ENCODE assay signal across 1 cellular context in the genomic region with DNA sequence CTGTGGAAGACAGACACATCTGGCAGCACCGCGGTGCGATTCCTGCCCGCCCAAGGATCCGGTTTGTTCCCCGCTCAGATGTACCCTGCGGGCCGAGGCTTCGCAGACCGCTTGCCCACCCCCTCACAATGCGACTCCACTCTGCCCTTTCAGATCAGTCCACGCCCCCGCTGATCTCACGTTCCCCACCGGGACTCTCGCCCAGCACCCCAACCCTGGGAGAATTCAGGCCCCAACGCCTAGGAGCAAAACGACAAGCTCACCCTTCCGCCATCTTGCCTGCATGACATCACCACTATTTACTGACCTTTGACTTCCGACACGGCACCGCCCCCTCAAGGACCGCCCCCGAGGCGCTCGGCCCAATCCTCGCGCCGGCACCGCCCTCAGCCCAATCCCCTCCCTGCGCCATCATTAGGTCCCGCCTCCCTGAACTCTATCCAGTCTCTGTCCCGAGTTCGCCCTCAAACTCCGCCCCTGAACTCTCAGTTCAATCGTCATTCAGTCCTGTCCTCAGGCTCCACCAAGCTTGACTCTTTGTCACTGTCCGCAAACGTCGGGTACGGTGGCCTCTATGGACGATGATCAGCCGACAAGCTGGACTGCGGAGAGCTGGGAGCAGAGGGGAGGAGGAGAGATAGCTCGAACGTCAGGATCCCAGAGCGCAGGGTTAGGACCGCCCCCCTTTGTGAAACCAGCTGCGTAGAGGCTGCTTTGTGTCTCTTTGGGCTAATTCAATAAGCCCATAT.
TF ChIP-seq lines count a peak whose summit lies in the region.

A gene with protein sequence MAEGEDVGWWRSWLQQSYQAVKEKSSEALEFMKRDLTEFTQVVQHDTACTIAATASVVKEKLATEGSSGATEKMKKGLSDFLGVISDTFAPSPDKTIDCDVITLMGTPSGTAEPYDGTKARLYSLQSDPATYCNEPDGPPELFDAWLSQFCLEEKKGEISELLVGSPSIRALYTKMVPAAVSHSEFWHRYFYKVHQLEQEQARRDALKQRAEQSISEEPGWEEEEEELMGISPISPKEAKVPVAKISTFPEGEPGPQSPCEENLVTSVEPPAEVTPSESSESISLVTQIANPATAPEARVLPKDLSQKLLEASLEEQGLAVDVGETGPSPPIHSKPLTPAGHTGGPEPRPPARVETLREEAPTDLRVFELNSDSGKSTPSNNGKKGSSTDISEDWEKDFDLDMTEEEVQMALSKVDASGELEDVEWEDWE (minus strand): TSS at position 301 of the 749 bp plus-strand sequence. CDS start 27 bp downstream, at position 274.

TF ChIP-seq in HepG2, 621 proteins besides CTCF, POLR2A, EP300 and RAD21 (continued from another document and continues in another):
- no peak; the same call in 1 of the 2 replicates for TF ChIP-seq HIC2 (CRISPR knock-in tag; IDR thresholded peaks at IDR 0.05; ENCODE audit: low read depth)
- TF ChIP-seq SIX4 (CRISPR knock-in tag; IDR thresholded peaks at IDR 0.05): peak; percentile 42; the same call in 1 of the 2 replicates
- TF ChIP-seq THAP9 (CRISPR knock-in tag; IDR thresholded peaks at IDR 0.05; ENCODE audit: borderline replicate concordance): peak; percentile 82
- peak; percentile 82; the same call in 1 of the 2 replicates for TF ChIP-seq ZNF614 (CRISPR knock-in tag; IDR thresholded peaks at IDR 0.05; ENCODE audit: borderline replicate concordance)
- peak in 1 of 2 experiments; percentile 73; a peak in 2 of 4 replicates for TF ChIP-seq REST (IDR thresholded peaks at IDR 0.05; ENCODE audit: borderline replicate concordance in 1 of 2, low read depth in 1 of 2, low read length in 2 of 2)
- TF ChIP-seq ASH2L (IDR thresholded peaks at IDR 0.05; ENCODE audit: insufficient read length, low read depth, low read length): peak; percentile 68
- no peak for TF ChIP-seq CC2D1A (CRISPR knock-in tag; IDR thresholded peaks at IDR 0.05)
- TF ChIP-seq, protein P1, sequence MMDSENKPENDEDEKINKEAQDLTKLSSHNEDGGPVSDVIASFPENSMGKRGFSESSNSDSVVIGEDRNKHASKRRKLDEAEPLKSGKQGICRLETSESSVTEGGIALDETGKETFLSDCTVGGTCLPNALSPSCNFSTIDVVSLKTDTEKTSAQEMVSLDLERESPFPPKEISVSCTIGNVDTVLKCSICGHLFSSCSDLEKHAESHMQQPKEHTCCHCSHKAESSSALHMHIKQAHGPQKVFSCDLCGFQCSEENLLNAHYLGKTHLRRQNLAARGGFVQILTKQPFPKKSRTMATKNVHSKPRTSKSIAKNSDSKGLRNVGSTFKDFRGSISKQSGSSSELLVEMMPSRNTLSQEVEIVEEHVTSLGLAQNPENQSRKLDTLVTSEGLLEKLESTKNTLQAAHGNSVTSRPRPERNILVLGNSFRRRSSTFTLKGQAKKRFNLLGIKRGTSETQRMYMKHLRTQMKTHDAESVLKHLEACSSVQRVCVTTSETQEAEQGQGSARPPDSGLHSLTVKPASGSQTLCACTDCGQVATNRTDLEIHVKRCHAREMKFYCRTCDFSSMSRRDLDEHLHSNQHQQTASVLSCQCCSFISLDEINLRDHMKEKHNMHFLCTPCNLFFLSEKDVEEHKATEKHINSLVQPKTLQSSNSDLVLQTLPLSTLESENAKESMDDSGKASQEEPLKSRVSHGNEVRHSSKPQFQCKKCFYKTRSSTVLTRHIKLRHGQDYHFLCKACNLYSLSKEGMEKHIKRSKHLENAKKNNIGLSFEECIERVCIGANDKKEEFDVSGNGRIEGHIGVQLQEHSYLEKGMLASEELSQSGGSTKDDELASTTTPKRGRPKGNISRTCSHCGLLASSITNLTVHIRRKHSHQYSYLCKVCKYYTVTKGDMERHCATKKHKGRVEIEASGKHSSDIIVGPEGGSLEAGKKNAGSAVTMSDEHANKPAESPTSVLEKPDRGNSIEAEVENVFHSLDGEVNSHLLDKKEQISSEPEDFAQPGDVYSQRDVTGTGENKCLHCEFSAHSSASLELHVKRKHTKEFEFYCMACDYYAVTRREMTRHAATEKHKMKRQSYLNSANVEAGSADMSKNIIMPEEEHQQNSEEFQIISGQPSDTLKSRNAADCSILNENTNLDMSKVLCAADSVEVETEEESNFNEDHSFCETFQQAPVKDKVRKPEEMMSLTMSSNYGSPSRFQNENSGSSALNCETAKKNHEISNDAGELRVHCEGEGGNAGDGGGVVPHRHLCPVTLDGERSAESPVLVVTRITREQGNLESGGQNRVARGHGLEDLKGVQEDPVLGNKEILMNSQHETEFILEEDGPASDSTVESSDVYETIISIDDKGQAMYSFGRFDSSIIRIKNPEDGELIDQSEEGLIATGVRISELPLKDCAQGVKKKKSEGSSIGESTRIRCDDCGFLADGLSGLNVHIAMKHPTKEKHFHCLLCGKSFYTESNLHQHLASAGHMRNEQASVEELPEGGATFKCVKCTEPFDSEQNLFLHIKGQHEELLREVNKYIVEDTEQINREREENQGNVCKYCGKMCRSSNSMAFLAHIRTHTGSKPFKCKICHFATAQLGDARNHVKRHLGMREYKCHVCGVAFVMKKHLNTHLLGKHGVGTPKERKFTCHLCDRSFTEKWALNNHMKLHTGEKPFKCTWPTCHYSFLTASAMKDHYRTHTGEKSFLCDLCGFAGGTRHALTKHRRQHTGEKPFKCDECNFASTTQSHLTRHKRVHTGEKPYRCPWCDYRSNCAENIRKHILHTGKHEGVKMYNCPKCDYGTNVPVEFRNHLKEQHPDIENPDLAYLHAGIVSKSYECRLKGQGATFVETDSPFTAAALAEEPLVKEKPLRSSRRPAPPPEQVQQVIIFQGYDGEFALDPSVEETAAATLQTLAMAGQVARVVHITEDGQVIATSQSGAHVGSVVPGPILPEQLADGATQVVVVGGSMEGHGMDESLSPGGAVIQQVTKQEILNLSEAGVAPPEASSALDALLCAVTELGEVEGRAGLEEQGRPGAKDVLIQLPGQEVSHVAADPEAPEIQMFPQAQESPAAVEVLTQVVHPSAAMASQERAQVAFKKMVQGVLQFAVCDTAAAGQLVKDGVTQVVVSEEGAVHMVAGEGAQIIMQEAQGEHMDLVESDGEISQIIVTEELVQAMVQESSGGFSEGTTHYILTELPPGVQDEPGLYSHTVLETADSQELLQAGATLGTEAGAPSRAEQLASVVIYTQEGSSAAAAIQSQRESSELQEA (CRISPR knock-in tag; IDR thresholded peaks at IDR 0.05; ENCODE audit: not compliant biosample characterization): no peak
- TF ChIP-seq, protein P2, sequence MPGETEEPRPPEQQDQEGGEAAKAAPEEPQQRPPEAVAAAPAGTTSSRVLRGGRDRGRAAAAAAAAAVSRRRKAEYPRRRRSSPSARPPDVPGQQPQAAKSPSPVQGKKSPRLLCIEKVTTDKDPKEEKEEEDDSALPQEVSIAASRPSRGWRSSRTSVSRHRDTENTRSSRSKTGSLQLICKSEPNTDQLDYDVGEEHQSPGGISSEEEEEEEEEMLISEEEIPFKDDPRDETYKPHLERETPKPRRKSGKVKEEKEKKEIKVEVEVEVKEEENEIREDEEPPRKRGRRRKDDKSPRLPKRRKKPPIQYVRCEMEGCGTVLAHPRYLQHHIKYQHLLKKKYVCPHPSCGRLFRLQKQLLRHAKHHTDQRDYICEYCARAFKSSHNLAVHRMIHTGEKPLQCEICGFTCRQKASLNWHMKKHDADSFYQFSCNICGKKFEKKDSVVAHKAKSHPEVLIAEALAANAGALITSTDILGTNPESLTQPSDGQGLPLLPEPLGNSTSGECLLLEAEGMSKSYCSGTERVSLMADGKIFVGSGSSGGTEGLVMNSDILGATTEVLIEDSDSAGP (CRISPR knock-in tag; IDR thresholded peaks at IDR 0.05; ENCODE audit: borderline replicate concordance): peak; percentile 85
- no peak for TF ChIP-seq ZNF530 (CRISPR knock-in tag; IDR thresholded peaks at IDR 0.05; ENCODE audit: low read depth)
- TF ChIP-seq ZHX1 (CRISPR knock-in tag; IDR thresholded peaks at IDR 0.05; ENCODE audit: low read depth): peak; percentile 46
- TF ChIP-seq, protein P3, sequence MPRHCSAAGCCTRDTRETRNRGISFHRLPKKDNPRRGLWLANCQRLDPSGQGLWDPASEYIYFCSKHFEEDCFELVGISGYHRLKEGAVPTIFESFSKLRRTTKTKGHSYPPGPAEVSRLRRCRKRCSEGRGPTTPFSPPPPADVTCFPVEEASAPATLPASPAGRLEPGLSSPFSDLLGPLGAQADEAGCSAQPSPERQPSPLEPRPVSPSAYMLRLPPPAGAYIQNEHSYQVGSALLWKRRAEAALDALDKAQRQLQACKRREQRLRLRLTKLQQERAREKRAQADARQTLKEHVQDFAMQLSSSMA (CRISPR knock-in tag; IDR thresholded peaks at IDR 0.05): 0 out of 2 replicates have a peak, but pooled peaks have one; percentile 4
- peak; percentile 42; the same call in 1 of the 2 replicates for TF ChIP-seq ZNF768 (CRISPR knock-in tag; IDR thresholded peaks at IDR 0.05)
- TF ChIP-seq PHF20 (CRISPR knock-in tag; IDR thresholded peaks at IDR 0.05): peak; percentile 75; the same call in 1 of the 2 replicates
- TF ChIP-seq NKX3-1 (CRISPR knock-in tag; IDR thresholded peaks at IDR 0.05): 0 out of 2 replicates have a peak, but pooled peaks have one; percentile 67
- TF ChIP-seq POLR2AphosphoS2 (IDR thresholded peaks at IDR 0.05; ENCODE audit: low read depth, low read length): 0 out of 2 replicates have a peak, but pooled peaks have one; percentile 41
- no peak for TF ChIP-seq TRIM24 (CRISPR knock-in tag; IDR thresholded peaks at IDR 0.05)
- peak; percentile 29; the same call in 1 of the 3 replicates for TF ChIP-seq MXI1 (IDR thresholded peaks at IDR 0.05; ENCODE audit: borderline replicate concordance, low read depth, low read length)
- TF ChIP-seq BORCS8-MEF2B (CRISPR knock-in tag; IDR thresholded peaks at IDR 0.05): peak; percentile 51
- TF ChIP-seq WIZ (CRISPR knock-in tag; IDR thresholded peaks at IDR 0.05): 0 out of 2 replicates have a peak, but pooled peaks have one; percentile 56
- TF ChIP-seq GABPB1 (CRISPR knock-in tag; IDR thresholded peaks at IDR 0.05): peak; percentile 84
